14 cellular contexts compared by ENCODE assay signal in genomic region chr14:39576726-39577125, GRCh38.
"Had no signal": no experiment of that assay in that cellular context is flagged by ENCODE, and none has a peak within 500 bp of the region (broad histone marks: within the 10 kb centered on the region; RNA-seq: fewer than 3 reads in every experiment).

No MANE protein-coding gene starts in this region.

- H3K4me1 Mint-ChIP-seq: activated naive CD8-positive, alpha-beta T cell treated with anti-CD3 and anti-CD28 coated beads for 36 hours; stimulated activated naive B cell treated with anti-CD40 and anti-IgM and Interleukin-4, amounts not matched to agents 10 μg/mL and 1 μg/mL and 100 μg/mL, for 72 hours had no signal

- H3K27me3 Mint-ChIP-seq: activated naive CD8-positive, alpha-beta T cell treated with anti-CD3 and anti-CD28 coated beads for 36 hours; natural killer cell treated with Interleukin-12 subunit alpha and Interleukin-12 subunit beta and Interleukin-15 and Interleukin-18, amount 100 ng/mL, for 72 hours; stimulated activated naive B cell treated with anti-CD40 and anti-IgM and Interleukin-4, amounts not matched to agents 10 μg/mL and 1 μg/mL and 100 μg/mL, for 72 hours had no signal

- H3K36me3 Mint-ChIP-seq: stimulated activated naive B cell treated with anti-CD40 and anti-IgM and Interleukin-4, amounts not matched to agents 10 μg/mL and 1 μg/mL and 100 μg/mL, for 72 hours had no signal

- H3K27ac ChIP-seq: neutrophil, parathyroid adenoma, sigmoid colon, tibial artery had no signal

- DNase-seq: activated CD4-positive, alpha-beta T cell treated with anti-CD3 and anti-CD28 coated beads, Interleukin-2, amount 50 U/mL, for 4 hours; activated gamma-delta T cell treated with Interleukin-2 at 50 U/mL for 16 hours; activated naive CD8-positive, alpha-beta T cell treated with anti-CD3 and anti-CD28 coated beads for 36 hours; amniotic stem cell; cerebellar nuclear complex; effector CD4-positive, alpha-beta T cell; left cardiac atrium; sigmoid colon; stimulated activated naive B cell treated with anti-CD40 and anti-IgM and Interleukin-4, amounts not matched to agents 10 μg/mL and 1 μg/mL and 100 μg/mL, for 72 hours; tibial artery had no signal

- H3K27me3 ChIP-seq: neutrophil, sigmoid colon, tibial artery had no signal

- H3K9me3 ChIP-seq: neutrophil, sigmoid colon had no signal

- H3K4me1 ChIP-seq: parathyroid adenoma, sigmoid colon, tibial artery had no signal

- H3K4me3 Mint-ChIP-seq: activated naive CD8-positive, alpha-beta T cell treated with anti-CD3 and anti-CD28 coated beads for 36 hours; natural killer cell treated with Interleukin-12 subunit alpha and Interleukin-12 subunit beta and Interleukin-15 and Interleukin-18, amount 100 ng/mL, for 72 hours; stimulated activated naive B cell treated with anti-CD40 and anti-IgM and Interleukin-4, amounts not matched to agents 10 μg/mL and 1 μg/mL and 100 μg/mL, for 72 hours had no signal

- H3K9ac ChIP-seq: parathyroid adenoma had no signal

- H3K4me3 ChIP-seq: sigmoid colon, tibial artery had no signal

- H3K36me3 ChIP-seq: neutrophil, sigmoid colon had no signal

- H3K27ac Mint-ChIP-seq: activated naive CD8-positive, alpha-beta T cell treated with anti-CD3 and anti-CD28 coated beads for 36 hours; natural killer cell treated with Interleukin-12 subunit alpha and Interleukin-12 subunit beta and Interleukin-15 and Interleukin-18, amount 100 ng/mL, for 72 hours; stimulated activated naive B cell treated with anti-CD40 and anti-IgM and Interleukin-4, amounts not matched to agents 10 μg/mL and 1 μg/mL and 100 μg/mL, for 72 hours had no signal

- H3K79me2 ChIP-seq: parathyroid adenoma had no signal

- ATAC-seq: esophagus mucosa; left cardiac atrium; natural killer cell treated with Interleukin-12 subunit alpha and Interleukin-12 subunit beta and Interleukin-15 and Interleukin-18, amount 100 ng/mL, for 72 hours; stimulated activated naive B cell treated with anti-CD40 and anti-IgM and Interleukin-4, amounts not matched to agents 10 μg/mL and 1 μg/mL and 100 μg/mL, for 72 hours had no signal

- H2AFZ ChIP-seq: parathyroid adenoma had no signal
